ENCODE assay signal across 33 cellular contexts in the genomic region with DNA sequence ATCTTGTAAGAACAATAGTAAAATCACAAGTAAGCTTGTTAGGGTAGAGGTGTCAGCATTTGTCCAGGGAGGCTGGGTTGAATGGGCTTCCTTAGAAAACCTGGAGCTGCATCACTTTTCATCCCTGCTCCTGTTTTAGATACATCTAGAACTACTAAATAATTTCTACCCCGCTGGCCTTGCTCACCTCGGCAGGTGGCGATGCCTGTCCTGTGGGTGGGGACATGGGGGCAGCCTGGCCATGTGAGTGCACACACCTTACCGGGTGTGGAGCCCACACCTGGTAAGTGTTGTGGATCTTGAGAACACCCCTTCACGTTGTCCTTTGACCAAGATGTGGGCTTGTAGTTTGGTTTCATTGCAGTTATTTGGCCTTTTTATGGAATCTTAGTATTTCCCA.
"Had no signal": no experiment of that assay in that cellular context is flagged by ENCODE, and none has a peak within 500 bp of the region (broad histone marks: within the 10 kb centered on the region; RNA-seq: fewer than 3 reads in every experiment).

No MANE protein-coding gene starts in this region.

- H3K4me3 ChIP-seq: ascending aorta, coronary artery, dorsolateral prefrontal cortex, gastrocnemius medialis, heart left ventricle, hepatocyte had no signal

- ATAC-seq: activated CD4-positive, CD25-positive, alpha-beta regulatory T cell treated with anti-CD3 and anti-CD28 coated beads, Interleukin-2, amount 50 U/mL, for 24 hours; activated T-cell treated with anti-CD3 and anti-CD28 coated beads, Interleukin-2, amount 50 U/mL, for 4 hours; activated T-helper 17 cell treated with anti-CD3 and anti-CD28 coated beads, Interleukin-2, amount 50 U/mL, for 72 hours; esophagus mucosa; foreskin keratinocyte; gastrocnemius medialis; heart left ventricle; T-cell had no signal

- H3K4me3 Mint-ChIP-seq: activated B cell treated with CpG ODN at 0.5 μM for 24 hours; activated CD4-positive, alpha-beta memory T cell treated with anti-CD3 and anti-CD28 coated beads, Interleukin-2, amount 10 ng/mL, durations not matched to agents 7 days and 5 days; activated CD4-positive, alpha-beta T cell treated with anti-CD3 and anti-CD28 coated beads, Interleukin-2, amount 10 ng/mL, durations not matched to agents 7 days and 5 days; activated naive CD8-positive, alpha-beta T cell treated with anti-CD3 and anti-CD28 coated beads for 36 hours; activated T-cell treated with anti-CD3 and anti-CD28 coated beads, Interleukin-2, amount 50 U/mL, for 4 hours; activated T-helper 17 cell treated with anti-CD3 and anti-CD28 coated beads, Interleukin-2, amount 50 U/mL, for 72 hours; central memory CD8-positive, alpha-beta T cell; dendritic cell treated with granulocyte-macrophage colony-stimulating factor and Interleukin-4, amounts not matched to agents 40 ng/mL and 50 ng/mL, for 4 days; endodermal cell; T-cell; T-helper 1 cell treated with Interleukin-12 subunit alpha and Interleukin-12 subunit beta and Interleukin-4 antibody, amounts not matched to agents 30 μg/mL and 1 μg/mL, for 36 hours; T-helper 2 cell treated with Interferon-gamma antibody and Interleukin-4, amounts not matched to agents 5 μg/mL and 100 μg/mL, for 36 hours had no signal

- H3K27ac Mint-ChIP-seq: activated B cell treated with CpG ODN at 0.5 μM for 24 hours; activated CD4-positive, alpha-beta memory T cell treated with anti-CD3 and anti-CD28 coated beads, Interleukin-2, amount 10 ng/mL, durations not matched to agents 7 days and 5 days; activated CD4-positive, alpha-beta T cell treated with anti-CD3 and anti-CD28 coated beads, Interleukin-2, amount 10 ng/mL, durations not matched to agents 7 days and 5 days; activated naive CD8-positive, alpha-beta T cell treated with anti-CD3 and anti-CD28 coated beads for 36 hours; dendritic cell treated with granulocyte-macrophage colony-stimulating factor and Interleukin-4, amounts not matched to agents 40 ng/mL and 50 ng/mL, for 4 days; endodermal cell; T-cell; T-helper 1 cell treated with Interleukin-12 subunit alpha and Interleukin-12 subunit beta and Interleukin-4 antibody, amounts not matched to agents 30 μg/mL and 1 μg/mL, for 36 hours; T-helper 2 cell treated with Interferon-gamma antibody and Interleukin-4, amounts not matched to agents 5 μg/mL and 100 μg/mL, for 36 hours had no signal

- H3K9me3 Mint-ChIP-seq: activated B cell treated with CpG ODN at 0.5 μM for 24 hours; activated CD4-positive, alpha-beta memory T cell treated with anti-CD3 and anti-CD28 coated beads, Interleukin-2, amount 10 ng/mL, durations not matched to agents 7 days and 5 days; activated CD4-positive, alpha-beta T cell treated with anti-CD3 and anti-CD28 coated beads, Interleukin-2, amount 10 ng/mL, durations not matched to agents 7 days and 5 days; activated naive CD8-positive, alpha-beta T cell treated with anti-CD3 and anti-CD28 coated beads for 36 hours; activated T-cell treated with anti-CD3 and anti-CD28 coated beads, Interleukin-2, amount 50 U/mL, for 4 hours; activated T-helper 17 cell treated with anti-CD3 and anti-CD28 coated beads, Interleukin-2, amount 50 U/mL, for 72 hours; central memory CD8-positive, alpha-beta T cell; dendritic cell treated with granulocyte-macrophage colony-stimulating factor and Interleukin-4, amounts not matched to agents 40 ng/mL and 50 ng/mL, for 4 days; endodermal cell; T-cell; T-helper 1 cell treated with Interleukin-12 subunit alpha and Interleukin-12 subunit beta and Interleukin-4 antibody, amounts not matched to agents 30 μg/mL and 1 μg/mL, for 36 hours; T-helper 2 cell treated with Interferon-gamma antibody and Interleukin-4, amounts not matched to agents 5 μg/mL and 100 μg/mL, for 36 hours had no signal

- H3K4me1 ChIP-seq: ascending aorta, foreskin keratinocyte, gastrocnemius medialis, heart left ventricle had no signal

- H3K4me1 Mint-ChIP-seq: activated B cell treated with CpG ODN at 0.5 μM for 24 hours; central memory CD8-positive, alpha-beta T cell; endodermal cell; T-cell had no signal

- H3K27me3 Mint-ChIP-seq: activated B cell treated with CpG ODN at 0.5 μM for 24 hours; activated CD4-positive, alpha-beta memory T cell treated with anti-CD3 and anti-CD28 coated beads, Interleukin-2, amount 10 ng/mL, durations not matched to agents 7 days and 5 days; activated CD4-positive, alpha-beta T cell treated with anti-CD3 and anti-CD28 coated beads, Interleukin-2, amount 10 ng/mL, durations not matched to agents 7 days and 5 days; activated naive CD8-positive, alpha-beta T cell treated with anti-CD3 and anti-CD28 coated beads for 36 hours; activated T-helper 17 cell treated with anti-CD3 and anti-CD28 coated beads, Interleukin-2, amount 50 U/mL, for 72 hours; central memory CD8-positive, alpha-beta T cell; dendritic cell treated with granulocyte-macrophage colony-stimulating factor and Interleukin-4, amounts not matched to agents 40 ng/mL and 50 ng/mL, for 4 days; T-cell had no signal

- DNase-seq: activated B cell treated with CpG ODN at 0.5 μM for 24 hours; activated CD4-positive, alpha-beta memory T cell treated with anti-CD3 and anti-CD28 coated beads, Interleukin-2, amount 10 ng/mL, durations not matched to agents 7 days and 5 days; activated CD4-positive, alpha-beta T cell treated with anti-CD3 and anti-CD28 coated beads, Interleukin-2, amount 10 ng/mL, durations not matched to agents 7 days and 5 days; activated CD4-positive, alpha-beta T cell treated with anti-CD3 and anti-CD28 coated beads, Interleukin-2, amount 50 U/mL, for 4 hours; activated CD8-positive, alpha-beta memory T cell treated with anti-CD3 and anti-CD28 coated beads, Interleukin-2, amount 50 U/mL, for 4 hours; activated effector memory CD4-positive, alpha-beta T cell treated with Interleukin-2 at 50 U/mL for 16 hours; activated gamma-delta T cell treated with Interleukin-2 at 50 U/mL for 16 hours; activated naive CD4-positive, alpha-beta T cell treated with anti-CD3 and anti-CD28 coated beads, Interleukin-2, amount 50 U/mL, for 16 hours; activated naive CD4-positive, alpha-beta T cell treated with Interleukin-2 at 50 U/mL for 16 hours; activated naive CD8-positive, alpha-beta T cell treated with anti-CD3 and anti-CD28 coated beads for 36 hours; activated T-cell treated with anti-CD3 and anti-CD28 coated beads, Interleukin-2, amount 50 U/mL, for 4 hours; brain microvascular endothelial cell; dorsolateral prefrontal cortex; effector memory CD4-positive, alpha-beta T cell; endodermal cell; foreskin keratinocyte; gastrocnemius medialis; glutamatergic neuron; heart left ventricle; SW 1271; T-cell; T1000; WERI-Rb-1 had no signal

- H3K9me3 ChIP-seq: ascending aorta, gastrocnemius medialis, heart left ventricle had no signal

- H3K27ac ChIP-seq: ascending aorta, brain microvascular endothelial cell, coronary artery, dorsolateral prefrontal cortex, foreskin keratinocyte, gastrocnemius medialis, heart left ventricle, hepatocyte had no signal

- H3K27me3 ChIP-seq: ascending aorta, brain microvascular endothelial cell, dorsolateral prefrontal cortex, foreskin keratinocyte, gastrocnemius medialis, heart left ventricle, hepatocyte had no signal
